ENCODE assay signal across 11 cellular contexts in genomic region chr5:65969539-65970393, GRCh38. TPM values are rescaled to one million over a fixed set of nuclear protein-coding genes. Genes with fewer than 3 reads are reported as not detected.
A peak's percentile ranks its signal among the peaks of the same experiment; 100 is the strongest.
DNase-seq lines count a peak whose midpoint lies in the region; ATAC-seq and TF ChIP-seq lines count a peak whose summit lies in the region.
"Had no signal": no experiment of that assay in that cellular context is flagged by ENCODE, and none has a peak within 500 bp of the region (broad histone marks: within the 10 kb centered on the region; RNA-seq: fewer than 3 reads in every experiment).

No MANE protein-coding gene starts in this region.

- H3K9me3 Mint-ChIP-seq in activated B cell treated with CpG ODN at 0.5 μM for 24 hours (no peaks in the 10 kb centered on the region), memory B cell (peaks cover 2% of the 10 kb centered on the region)

- CTCF ChIA-PET in activated B cell treated with CpG ODN at 0.5 μM for 24 hours (lab: Charles Lee): no interaction called here

- in situ Hi-C loops in KBM-7 (cut with MboI; ENCODE audit: low pct_unique_long_range_greater_than_20kb, low sequenced_read_pairs): no loop called here

- no peak overlapping the region for H3K4me3 Mint-ChIP-seq in activated B cell treated with CpG ODN at 0.5 μM for 24 hours
- H3K4me3 Mint-ChIP-seq in memory B cell: no peak overlapping the region

- TF ChIP-seq CTCF in activated B cell treated with CpG ODN at 0.5 μM for 24 hours (IDR thresholded peaks at IDR 0.05): no peak
- no peak for TF ChIP-seq CTCF in Peyer's patch (IDR thresholded peaks at IDR 0.05)

- H3K4me3 ChIP-seq in ACC112 (ENCODE audit: low read depth, low read length) (peak overlapping the region; percentile 56), Peyer's patch (no peak overlapping the region)
- H3K4me3 ChIP-seq: tibial artery had no signal

- peaks cover 88% of the 10 kb centered on the region for H3K79me2 ChIP-seq in ACC112 (ENCODE audit: control insufficient read depth, insufficient read depth, low read length, unreplicated experiment)

- intact Hi-C loops in activated B cell treated with CpG ODN at 0.5 μM for 24 hours (cut with micrococcal nuclease): loop anchor here (1.0 kb wide), 1 partner anchor 8 kb away; no protein-coding TSS in a partner anchor

- DNase-seq in EH (ENCODE audit: low read depth): peak; percentile 31
- DNase-seq in activated B cell treated with CpG ODN at 0.5 μM for 24 hours: no peak
- no peak for DNase-seq in memory B cell (ENCODE audit: low spot score in 2 of 2)
- DNase-seq in stimulated activated naive CD4-positive, alpha-beta T cell treated with Interleukin-2 at 50 U/mL for 16 hours (lab: John Stamatoyannopoulos, UW): no peak
- DNase-seq in KBM-7: no peak
- DNase-seq in Peyer's patch: no peak
- DNase-seq: effector CD4-positive, alpha-beta T cell; NCI-H2081 treated with DMSO at 0.1 percent for 48 hours; tibial artery had no signal

- H3K4me1 Mint-ChIP-seq in activated B cell treated with CpG ODN at 0.5 μM for 24 hours: peaks cover 67% of the 10 kb centered on the region
- H3K4me1 Mint-ChIP-seq in memory B cell: peaks cover 43% of the 10 kb centered on the region

- peaks cover 26% of the 10 kb centered on the region for H3K36me3 Mint-ChIP-seq in activated B cell treated with CpG ODN at 0.5 μM for 24 hours (ENCODE audit: low read depth)
- H3K36me3 Mint-ChIP-seq in memory B cell: peaks cover 15% of the 10 kb centered on the region

- peak overlapping the region; percentile 30 for H3K27ac Mint-ChIP-seq in activated B cell treated with CpG ODN at 0.5 μM for 24 hours
- peak overlapping the region; percentile 84 for H3K27ac Mint-ChIP-seq in memory B cell

- no peak for ATAC-seq in activated B cell treated with CpG ODN at 0.5 μM for 24 hours (ENCODE audit: low read depth)
- no peak for ATAC-seq in memory B cell (ENCODE audit: low read depth)
- no peak for ATAC-seq in GM21528 (IDR thresholded peaks at IDR 0.05; ENCODE audit: low FRiP score, unreplicated experiment)

- POLR2A ChIA-PET in activated B cell treated with CpG ODN at 0.5 μM for 24 hours (lab: Charles Lee): interaction anchor here (1.3 kb wide), 1 partner anchor 45 kb away, joined by 3 read pairs; no protein-coding TSS in a partner anchor

- no peak overlapping the region for H2AFZ ChIP-seq in ACC112 (ENCODE audit: low read length, unreplicated experiment)

- no peaks in the 10 kb centered on the region for H3K27me3 Mint-ChIP-seq in activated B cell treated with CpG ODN at 0.5 μM for 24 hours
- H3K27me3 Mint-ChIP-seq in memory B cell: no peaks in the 10 kb centered on the region

- no peak overlapping the region for H3K27ac ChIP-seq in ACC112 (ENCODE audit: low read depth, low read length)
- no peak overlapping the region for H3K27ac ChIP-seq in Peyer's patch
- H3K27ac ChIP-seq: tibial artery had no signal

- TF ChIP-seq POLR2A in Peyer's patch (IDR thresholded peaks at IDR 0.05): no peak

- H3K9me3 ChIP-seq in Peyer's patch: no peaks in the 10 kb centered on the region
- H3K9me3 ChIP-seq: tibial artery had no signal

- H3K27me3 ChIP-seq in ACC112 (ENCODE audit: insufficient read depth, low read length) (no peaks in the 10 kb centered on the region), Peyer's patch (no peaks in the 10 kb centered on the region)
- H3K27me3 ChIP-seq: tibial artery had no signal

- H3K4me1 ChIP-seq in ACC112 (ENCODE audit: control insufficient read depth, insufficient read depth, low read length, unreplicated experiment) (peaks cover 20% of the 10 kb centered on the region), Peyer's patch (peaks cover 0 to 31% (median 0%) of the 10 kb centered on the region in 4 donors)

- H3K36me3 ChIP-seq in ACC112 (ENCODE audit: insufficient read depth, low read length): peaks cover 5% of the 10 kb centered on the region
- H3K36me3 ChIP-seq in Peyer's patch: no peaks in the 10 kb centered on the region
- H3K36me3 ChIP-seq: tibial artery had no signal

RNA-seq across cellular contexts. Expression of gene ERBIN, which starts 43.4 kb away (rescaled TPM):
- total RNA-seq in activated B cell treated with CpG ODN at 0.5 μM for 24 hours: 77.9 and 88.5 TPM in 2 replicates
- total RNA-seq in Peyer's patch: 100 to 1,000 TPM; 116 to 218 (median 152) TPM
